ENCODE assay signal across 8 cellular contexts in genomic region chr18:43596106-43596712, GRCh38.
DNase-seq lines count a peak whose midpoint lies in the region; ATAC-seq and TF ChIP-seq lines count a peak whose summit lies in the region.

No MANE protein-coding gene starts in this region.

- H3K4me3 Mint-ChIP-seq in activated CD8-positive, alpha-beta T cell treated with anti-CD3 and anti-CD28 coated beads for 36 hours, result no peak overlapping the region
- H3K4me3 Mint-ChIP-seq in activated CD8-positive, alpha-beta T cell treated with anti-CD3 and anti-CD28 coated beads, Interleukin-2, amount 10 ng/mL, durations not matched to agents 7 days and 5 days, result no peak overlapping the region
- no peak overlapping the region for H3K4me3 Mint-ChIP-seq in immature natural killer cell
- H3K4me3 Mint-ChIP-seq in activated naive CD8-positive, alpha-beta T cell treated with anti-CD3 and anti-CD28 coated beads, Interleukin-2, amount 50 U/mL, for 24 hours, result no peak overlapping the region

- no peak overlapping the region for H3K9ac ChIP-seq in liver (ENCODE audit: low read depth in 1 of 2, low read length in 2 of 2)

- DNase-seq in activated CD8-positive, alpha-beta T cell treated with anti-CD3 and anti-CD28 coated beads for 36 hours, result no peak
- no peak for DNase-seq in activated CD8-positive, alpha-beta T cell treated with anti-CD3 and anti-CD28 coated beads, Interleukin-2, amount 10 ng/mL, durations not matched to agents 7 days and 5 days
- peak; percentile 29 to 49 for DNase-seq in NCI-H1930 (lab: John Stamatoyannopoulos, UW)
- DNase-seq in astrocyte of the spinal cord (ENCODE audit: low read depth, low spot score), result peak; percentile 38
- DNase-seq in immature natural killer cell, result no peak
- no peak for DNase-seq in activated naive CD8-positive, alpha-beta T cell treated with anti-CD3 and anti-CD28 coated beads, Interleukin-2, amount 50 U/mL, for 24 hours

- 39% methylated on average over 3 of the region's 3 CpGs for WGBS in liver

- POLR2A ChIA-PET in activated CD8-positive, alpha-beta T cell treated with anti-CD3 and anti-CD28 coated beads for 36 hours (lab: Charles Lee), result no interaction called here
- POLR2A ChIA-PET in activated CD8-positive, alpha-beta T cell treated with anti-CD3 and anti-CD28 coated beads, Interleukin-2, amount 10 ng/mL, durations not matched to agents 7 days and 5 days (lab: Charles Lee), result no interaction called here

- no peaks in the 10 kb centered on the region for H3K9me3 Mint-ChIP-seq in activated CD8-positive, alpha-beta T cell treated with anti-CD3 and anti-CD28 coated beads for 36 hours
- no peaks in the 10 kb centered on the region for H3K9me3 Mint-ChIP-seq in activated CD8-positive, alpha-beta T cell treated with anti-CD3 and anti-CD28 coated beads, Interleukin-2, amount 10 ng/mL, durations not matched to agents 7 days and 5 days (ENCODE audit: insufficient read depth)
- no peaks in the 10 kb centered on the region for H3K9me3 Mint-ChIP-seq in immature natural killer cell
- H3K9me3 Mint-ChIP-seq in activated naive CD8-positive, alpha-beta T cell treated with anti-CD3 and anti-CD28 coated beads, Interleukin-2, amount 50 U/mL, for 24 hours, result no peaks in the 10 kb centered on the region

- H3K36me3 ChIP-seq in liver (ENCODE audit: control insufficient read depth in 4 of 4, insufficient read depth in 3 of 4, low read depth in 1 of 4, low read length in 3 of 4), result no peaks in the 10 kb centered on the region

- CTCF ChIA-PET in activated CD8-positive, alpha-beta T cell treated with anti-CD3 and anti-CD28 coated beads for 36 hours (lab: Charles Lee), result interaction anchor here (1.3 to 9.5 kb wide), 2 partner anchors 22 to 26 kb away, joined by 5 to 78 read pairs; no protein-coding TSS in a partner anchor
- CTCF ChIA-PET in activated CD8-positive, alpha-beta T cell treated with anti-CD3 and anti-CD28 coated beads, Interleukin-2, amount 10 ng/mL, durations not matched to agents 7 days and 5 days (lab: Charles Lee), result interaction anchor here (0.6 to 1.9 kb wide), 4 partner anchors 10 to 1482 kb away, joined by 3 to 8 read pairs (median 4); no protein-coding TSS in a partner anchor

- peak; percentile 72 to 79 for TF ChIP-seq RAD21 in liver (IDR thresholded peaks at IDR 0.05)

- in situ Hi-C loops in astrocyte of the spinal cord (cut with HindIII; ENCODE audit: low sequenced_read_pairs), result no loop called here

- H3K27me3 Mint-ChIP-seq in activated CD8-positive, alpha-beta T cell treated with anti-CD3 and anti-CD28 coated beads for 36 hours, result peaks cover 1% of the 10 kb centered on the region
- no peaks in the 10 kb centered on the region for H3K27me3 Mint-ChIP-seq in activated CD8-positive, alpha-beta T cell treated with anti-CD3 and anti-CD28 coated beads, Interleukin-2, amount 10 ng/mL, durations not matched to agents 7 days and 5 days (ENCODE audit: low read depth)
- H3K27me3 Mint-ChIP-seq in immature natural killer cell (ENCODE audit: low read depth in 3 of 3), result peaks cover 0 to 3% (median 3%) of the 10 kb centered on the region in 3 donors
- no peaks in the 10 kb centered on the region for H3K27me3 Mint-ChIP-seq in activated naive CD8-positive, alpha-beta T cell treated with anti-CD3 and anti-CD28 coated beads, Interleukin-2, amount 50 U/mL, for 24 hours

- H3K27ac Mint-ChIP-seq in activated CD8-positive, alpha-beta T cell treated with anti-CD3 and anti-CD28 coated beads for 36 hours, result no peak overlapping the region
- no peak overlapping the region for H3K27ac Mint-ChIP-seq in activated CD8-positive, alpha-beta T cell treated with anti-CD3 and anti-CD28 coated beads, Interleukin-2, amount 10 ng/mL, durations not matched to agents 7 days and 5 days
- no peak overlapping the region for H3K27ac Mint-ChIP-seq in immature natural killer cell
- no peak overlapping the region for H3K27ac Mint-ChIP-seq in activated naive CD8-positive, alpha-beta T cell treated with anti-CD3 and anti-CD28 coated beads, Interleukin-2, amount 50 U/mL, for 24 hours

- no peaks in the 10 kb centered on the region for H3K4me1 Mint-ChIP-seq in activated CD8-positive, alpha-beta T cell treated with anti-CD3 and anti-CD28 coated beads for 36 hours (ENCODE audit: low read depth)
- H3K4me1 Mint-ChIP-seq in activated CD8-positive, alpha-beta T cell treated with anti-CD3 and anti-CD28 coated beads, Interleukin-2, amount 10 ng/mL, durations not matched to agents 7 days and 5 days (ENCODE audit: low read depth), result no peaks in the 10 kb centered on the region
- H3K4me1 Mint-ChIP-seq in immature natural killer cell, result no peaks in the 10 kb centered on the region
- no peaks in the 10 kb centered on the region for H3K4me1 Mint-ChIP-seq in activated naive CD8-positive, alpha-beta T cell treated with anti-CD3 and anti-CD28 coated beads, Interleukin-2, amount 50 U/mL, for 24 hours

- TF ChIP-seq CTCF in activated CD8-positive, alpha-beta T cell treated with anti-CD3 and anti-CD28 coated beads for 36 hours (IDR thresholded peaks at IDR 0.05), result peak; percentile 52
- TF ChIP-seq CTCF in astrocyte of the spinal cord (IDR thresholded peaks at IDR 0.05; ENCODE audit: low read depth, low read length) (peak; percentile 57), liver (IDR thresholded peaks at IDR 0.05; ENCODE audit: low read depth, low read length, missing input control) (peak; percentile 46)

- H3K27ac ChIP-seq in liver (ENCODE audit: low read depth in 1 of 2, low read length in 2 of 2), result no peak overlapping the region

- no peaks in the 10 kb centered on the region for H3K27me3 ChIP-seq in liver (ENCODE audit: control insufficient read depth in 4 of 4, insufficient read depth in 4 of 4, low read length in 3 of 4)

- H3K4me3 ChIP-seq in astrocyte of the spinal cord (ENCODE audit: low read depth, low read length), result no peak overlapping the region
- no peak overlapping the region for H3K4me3 ChIP-seq in liver (ENCODE audit: low read depth in 1 of 3, low read length in 3 of 3)

- H3K4me1 ChIP-seq in liver (ENCODE audit: control insufficient read depth in 4 of 4, insufficient read depth in 4 of 4, low read length in 3 of 4), result no peaks in the 10 kb centered on the region

- intact Hi-C loops in activated CD8-positive, alpha-beta T cell treated with anti-CD3 and anti-CD28 coated beads for 36 hours (cut with micrococcal nuclease), result no loop called here

- ATAC-seq in activated CD8-positive, alpha-beta T cell treated with anti-CD3 and anti-CD28 coated beads for 36 hours, result no peak
- no peak for ATAC-seq in activated CD8-positive, alpha-beta T cell treated with anti-CD3 and anti-CD28 coated beads, Interleukin-2, amount 10 ng/mL, durations not matched to agents 7 days and 5 days
- ATAC-seq in HG02884 (IDR thresholded peaks at IDR 0.05; ENCODE audit: unreplicated experiment), result peak; percentile 82
- ATAC-seq in activated naive CD8-positive, alpha-beta T cell treated with anti-CD3 and anti-CD28 coated beads, Interleukin-2, amount 50 U/mL, for 24 hours, result no peak

- H3K36me3 Mint-ChIP-seq in activated CD8-positive, alpha-beta T cell treated with anti-CD3 and anti-CD28 coated beads for 36 hours (ENCODE audit: low read depth), result no peaks in the 10 kb centered on the region
- no peaks in the 10 kb centered on the region for H3K36me3 Mint-ChIP-seq in activated CD8-positive, alpha-beta T cell treated with anti-CD3 and anti-CD28 coated beads, Interleukin-2, amount 10 ng/mL, durations not matched to agents 7 days and 5 days (ENCODE audit: low read depth)
- H3K36me3 Mint-ChIP-seq in immature natural killer cell, result no peaks in the 10 kb centered on the region
- H3K36me3 Mint-ChIP-seq in activated naive CD8-positive, alpha-beta T cell treated with anti-CD3 and anti-CD28 coated beads, Interleukin-2, amount 50 U/mL, for 24 hours (ENCODE audit: low read depth), result no peaks in the 10 kb centered on the region

- no peaks in the 10 kb centered on the region for H3K9me3 ChIP-seq in liver (ENCODE audit: control insufficient read depth in 4 of 4, low read length in 3 of 4)

TF ChIP-seq in liver, 16 proteins besides CTCF, POLR2A, EP300 and RAD21 (continues in another document):
- TF ChIP-seq JUND (IDR thresholded peaks at IDR 0.05) (no peak), GABPA (IDR thresholded peaks at IDR 0.05 in 1 of 2, conservative IDR thresholded peaks at IDR 0.05 in 1 of 2) (no peak), ZBTB33 (IDR thresholded peaks at IDR 0.05) (no peak), NR2F2 (IDR thresholded peaks at IDR 0.05) (no peak), EGR1 (IDR thresholded peaks at IDR 0.05; ENCODE audit: low read depth in 2 of 2) (no peak)

Comparison
In these comparisons a context has a peak if more than half of its experiments do, and no peak if none do; other contexts are left out.
1. DNase-seq: peak in NCI-H1930 (2 of 2) and astrocyte of the spinal cord (single experiment); none in activated CD8-positive, alpha-beta T cell treated with anti-CD3 and anti-CD28 coated beads for 36 hours (single experiment), activated CD8-positive, alpha-beta T cell treated with anti-CD3 and anti-CD28 coated beads, Interleukin-2, amount 10 ng/mL, durations not matched to agents 7 days and 5 days (single experiment), immature natural killer cell (0 of 3) and activated naive CD8-positive, alpha-beta T cell treated with anti-CD3 and anti-CD28 coated beads, Interleukin-2, amount 50 U/mL, for 24 hours (single experiment).
2. Peak in every context shown above with its lines, with median percentiles within 50 percentile points of each other: CTCF ChIP-seq.